Comparison of ENCODE assay signal across 14 cellular contexts in genomic region chr4:1513936-1514483, GRCh38.
DNase-seq lines count a peak whose midpoint lies in the region; ATAC-seq, FAIRE-seq and TF ChIP-seq lines count a peak whose summit lies in the region.
"Had no signal": no experiment of that assay in that cellular context is flagged by ENCODE, and none has a peak within 500 bp of the region (broad histone marks: within the 10 kb centered on the region; RNA-seq: fewer than 3 reads in every experiment).

No MANE protein-coding gene starts in this region.

- no peaks in the 10 kb centered on the region for H3K27me3 ChIP-seq in H9 (ENCODE audit: insufficient read depth, low read length)
- H3K27me3 ChIP-seq in GM12878 (replicated peaks in 1 of 2; ENCODE audit: control insufficient read depth in 2 of 2, insufficient read depth in 2 of 2, low read length in 1 of 2), result no peaks in the 10 kb centered on the region
- no peaks in the 10 kb centered on the region for H3K27me3 ChIP-seq in HAP-1 (ENCODE audit: low read depth)
- H3K27me3 ChIP-seq: BLaER1 had no signal

- H3K4me3 ChIP-seq in GM12878 (no peak overlapping the region), HAP-1 (no peak overlapping the region)
- H3K4me3 ChIP-seq: BLaER1 had no signal

- H2AFZ ChIP-seq in H9 (ENCODE audit: low read length) (no peak overlapping the region), GM12878 (ENCODE audit: control insufficient read depth, low read depth, low read length) (no peak overlapping the region)

- FAIRE-seq in GM12878 (lab: Jason Lieb, UNC), result peak; percentile 64

- H3K79me2 ChIP-seq in H9 (ENCODE audit: insufficient read depth, low read length), result no peaks in the 10 kb centered on the region
- no peaks in the 10 kb centered on the region for H3K79me2 ChIP-seq in GM12878 (ENCODE audit: control insufficient read depth, insufficient read depth, low read length)

- H2BK120ac ChIP-seq in H9 (ENCODE audit: low read depth, low read length, poor library complexity, severe bottlenecking), result no peak overlapping the region

- H3K4me2 ChIP-seq in H9 (ENCODE audit: insufficient read depth, insufficient read length, low read length), result no peak overlapping the region
- no peak overlapping the region for H3K4me2 ChIP-seq in GM12878 (ENCODE audit: control insufficient read depth, insufficient read depth)
- H3K4me2 ChIP-seq: BLaER1 had no signal

- H2BK20ac ChIP-seq in H9 (ENCODE audit: low read depth, low read length, poor library complexity, severe bottlenecking), result no peak overlapping the region

- H3K14ac ChIP-seq in H9 (ENCODE audit: insufficient read depth, low read length), result no peak overlapping the region

- no peak for TF ChIP-seq POLR2A in GM12878 (IDR thresholded peaks at IDR 0.05; ENCODE audit: low read depth, low read length)

- RAD21 ChIA-PET in GM12878 (lab: Charles Lee; ENCODE audit: unreplicated experiment), result no interaction called here

- H3K23me2 ChIP-seq in H9 (ENCODE audit: insufficient read length, low read depth, low read length, poor library complexity, severe bottlenecking), result no peaks in the 10 kb centered on the region

- H2AK5ac ChIP-seq in H9 (ENCODE audit: insufficient read length, low read length), result no peak overlapping the region

- CTCF ChIA-PET in HEK293T (lab: Yijun Ruan, JAX), result interaction anchor here (0.7 to 1.1 kb wide), 2 partner anchors 20 to 25 kb away, joined by 3 read pairs; no protein-coding TSS in a partner anchor
- CTCF ChIA-PET in GM12878 (lab: Yijun Ruan, JAX), result no interaction called here

- H3K36me3 Mint-ChIP-seq in H9 (ENCODE audit: insufficient read depth in 1 of 3, low read depth in 3 of 3), result no peaks in the 10 kb centered on the region

- peak overlapping the region; percentile 20 for H4K5ac ChIP-seq in H9 (ENCODE audit: insufficient read length, low read depth, low read length)

- H3K9ac ChIP-seq in H9 (ENCODE audit: extremely low read depth, insufficient read length, low read length), result no peak overlapping the region
- H3K9ac ChIP-seq in GM12878 (ENCODE audit: control insufficient read depth, insufficient read depth, low read length), result no peak overlapping the region
- H3K9ac ChIP-seq: BLaER1 had no signal

- H3K4me1 ChIP-seq in H9 (ENCODE audit: insufficient read depth, low read length) (no peaks in the 10 kb centered on the region), GM12878 (ENCODE audit: control insufficient read depth, insufficient read depth, low read length) (no peaks in the 10 kb centered on the region), HAP-1 (peaks cover 4% of the 10 kb centered on the region)
- H3K4me1 ChIP-seq: BLaER1, Caco-2 had no signal

- no peak overlapping the region for H3K4me3 Mint-ChIP-seq in H9
- H3K4me3 Mint-ChIP-seq: HFFc6 had no signal

- no peak overlapping the region for H2BK12ac ChIP-seq in H9 (ENCODE audit: insufficient read length, low read depth, low read length)

- in situ Hi-C loops in GM12878 (cut with MboI) (no loop called here), HAP-1 (cut with MboI; ENCODE audit: low sequenced_read_pairs) (no loop called here)

- peaks cover 15% of the 10 kb centered on the region for H3K27me3 Mint-ChIP-seq in H9 (ENCODE audit: low read depth)

- ATAC-seq in GM12878, result no peak

- no peak overlapping the region for H3K4ac ChIP-seq in H9 (ENCODE audit: low read depth, low read length)

- H3K56ac ChIP-seq in H9 (ENCODE audit: insufficient read length, low read depth, low read length), result peak overlapping the region; percentile 57

- H3K27ac ChIP-seq in H9 (ENCODE audit: insufficient read length, low read depth, low read length), result no peak overlapping the region
- H3K27ac ChIP-seq in GM12878 (ENCODE audit: control insufficient read depth, insufficient read depth), result no peak overlapping the region
- H3K27ac ChIP-seq: BLaER1 had no signal

- H3K18ac ChIP-seq in H9 (ENCODE audit: insufficient read length, low read depth, low read length), result no peak overlapping the region

- H4K20me1 ChIP-seq in H9 (ENCODE audit: control insufficient read depth, insufficient read depth, insufficient read length) (no peaks in the 10 kb centered on the region), GM12878 (ENCODE audit: control insufficient read depth, insufficient read depth) (no peaks in the 10 kb centered on the region)
- H4K20me1 ChIP-seq: BLaER1 had no signal

- H3K36me3 ChIP-seq in GM12878 (ENCODE audit: control insufficient read depth in 2 of 2, insufficient read depth in 2 of 2, low read length in 1 of 2), result no peaks in the 10 kb centered on the region
- no peaks in the 10 kb centered on the region for H3K36me3 ChIP-seq in HAP-1 (replicated peaks)
- H3K36me3 ChIP-seq: BLaER1 had no signal

- intact Hi-C loops in GM12878 (cut with micrococcal nuclease; ENCODE audit: unreplicated experiment) (no loop called here), posterior vena cava (cut with DNase I) (loop anchor here in 1 of 2 donors (5.0 kb wide), 1 partner anchor 857 kb away; no protein-coding TSS in a partner anchor)

- DNase-seq in H9, result no peak
- DNase-seq in HEK293T (ENCODE audit: extremely low spot score), result no peak
- no peak for DNase-seq in GM12878 (ENCODE audit: low read depth, low spot score)
- DNase-seq in posterior vena cava (ENCODE audit: low spot score), result peak; percentile 30
- DNase-seq in activated CD4-positive, CD25-positive, alpha-beta regulatory T cell (lab: John Stamatoyannopoulos, UW), result no peak
- DNase-seq in NCI-H446 treated with DMSO at 0.1 percent for 48 hours (lab: John Stamatoyannopoulos, UW), result no peak
- no peak for DNase-seq in HAP-1 (ENCODE audit: low spot score in 2 of 2)
- DNase-seq: AML-193, DMS53, GF-D8, HFFc6 had no signal

- no peak overlapping the region for H2BK15ac ChIP-seq in H9 (ENCODE audit: low read depth, low read length)

- no peak for TF ChIP-seq EP300 in GM12878 (IDR thresholded peaks at IDR 0.05; ENCODE audit: borderline replicate concordance in 1 of 2, control insufficient read depth in 1 of 2, low read depth in 2 of 2, low read length in 2 of 2)

- H4K91ac ChIP-seq in H9 (ENCODE audit: insufficient read length, low read depth, low read length), result no peak overlapping the region

- SMC1A ChIA-PET in GM12878 (lab: Charles Lee; ENCODE audit: uncharacterized antibody, unreplicated experiment), result no interaction called here

- H2BK5ac ChIP-seq in H9 (ENCODE audit: insufficient read length, low read length), result no peak overlapping the region

- no peak overlapping the region for H3K23ac ChIP-seq in H9 (ENCODE audit: insufficient read length, low read depth, low read length)

- POLR2A ChIA-PET in HEK293T (lab: Yijun Ruan, JAX) (interaction anchor here (1.5 kb wide), 1 partner anchor 20 kb away, joined by 3 read pairs; no protein-coding TSS in a partner anchor), GM12878 (lab: Charles Lee) (no interaction called here)

- H3K27ac Mint-ChIP-seq in H9, result no peak overlapping the region
- H3K27ac Mint-ChIP-seq: CD8-positive, alpha-beta memory T cell; HFFc6 had no signal

- TF ChIP-seq RAD21 in GM12878 (IDR thresholded peaks at IDR 0.05; ENCODE audit: insufficient read depth, low read depth, low read length), result no peak

- H3K79me1 ChIP-seq in H9 (ENCODE audit: insufficient read depth, low read depth, low read length, poor library complexity, severe bottlenecking), result no peaks in the 10 kb centered on the region

- no peaks in the 10 kb centered on the region for H3K4me1 Mint-ChIP-seq in H9
- H3K4me1 Mint-ChIP-seq: CD8-positive, alpha-beta memory T cell had no signal

- H3T11ph ChIP-seq in H9 (ENCODE audit: low read length), result no peak overlapping the region

- H3K9me3 Mint-ChIP-seq in H9, result no peaks in the 10 kb centered on the region
- H3K9me3 Mint-ChIP-seq: CD8-positive, alpha-beta memory T cell; HFFc6 had no signal

- H4K8ac ChIP-seq in H9 (replicated peaks; ENCODE audit: insufficient read length, low read depth, low read length), result peak overlapping the region; percentile 30

- H3K9me3 ChIP-seq in H9 (ENCODE audit: control insufficient read depth, low read depth, low read length), result no peaks in the 10 kb centered on the region
- H3K9me3 ChIP-seq in GM12878 (replicated peaks; ENCODE audit: control insufficient read depth, insufficient read depth, low read length), result no peaks in the 10 kb centered on the region; the same call in 2 of the 3 replicates
- no peaks in the 10 kb centered on the region for H3K9me3 ChIP-seq in HAP-1
- H3K9me3 ChIP-seq: Caco-2 had no signal

- TF ChIP-seq CTCF in H9 (conservative IDR thresholded peaks at IDR 0.05) (no peak), GM12878 (IDR thresholded peaks at IDR 0.05 in 2 of 3, conservative IDR thresholded peaks at IDR 0.05 in 1 of 3; ENCODE audit: control insufficient read depth in 2 of 3, extremely low read depth in 1 of 3, insufficient read depth in 1 of 3, low read depth in 3 of 3, low read length in 3 of 3) (no peak)

- no TSS peak for BruUV-seq in GM12878 (replicated peaks; lab: Mats Ljungman, UMichigan)

- no CpG with 5 or more reads among the region's 4 CpGs for WGBS in H9 (ENCODE audit: extremely low coverage, insufficient read length, low lambda C conversion rate)
- 31% methylated on average over 4 of the region's 4 CpGs for WGBS in GM12878 (ENCODE audit: insufficient coverage, insufficient replicate concordance, low lambda C conversion rate, missing lambda C conversion rate)

TF ChIP-seq in HEK293T, 16 proteins besides CTCF, POLR2A, EP300 and RAD21:
- TF ChIP-seq HDGF (IDR thresholded peaks at IDR 0.05; ENCODE audit: borderline replicate concordance) (no peak), TARDBP (IDR thresholded peaks at IDR 0.05) (peak; percentile 26; the same call in 1 of the 2 replicates)
TF ChIP-seq in HEK293T: peak in this region for 1.

TF ChIP-seq in GM12878, 131 proteins besides CTCF, POLR2A, EP300 and RAD21:
- no peak for TF ChIP-seq RB1 (IDR thresholded peaks at IDR 0.05; ENCODE audit: borderline replicate concordance)
- no peak for TF ChIP-seq CBX3 (IDR thresholded peaks at IDR 0.05; ENCODE audit: borderline replicate concordance, low read depth)
- TF ChIP-seq SIX5 (IDR thresholded peaks at IDR 0.05; ENCODE audit: low read depth, low read length, severe bottlenecking), result no peak
- no peak for TF ChIP-seq SRF (IDR thresholded peaks at IDR 0.05; ENCODE audit: low read depth in 2 of 2, low read length in 2 of 2)
- no peak for TF ChIP-seq GABPA (IDR thresholded peaks at IDR 0.05; ENCODE audit: low read depth)
- TF ChIP-seq WRNIP1 (IDR thresholded peaks at IDR 0.05; ENCODE audit: borderline replicate concordance, low read depth, low read length), result no peak
- no peak for TF ChIP-seq NFIC (IDR thresholded peaks at IDR 0.05; ENCODE audit: low read depth, low read length)
